In genomic region chr6:81753709-81754678, GRCh38 we compare ENCODE assay signal across 8 cellular contexts. TPM values are rescaled to one million over a fixed set of nuclear protein-coding genes. Genes with fewer than 3 reads are reported as not detected.
A peak's percentile ranks its signal among the peaks of the same experiment; 100 is the strongest.
DNase-seq lines count a peak whose midpoint lies in the region; ATAC-seq and TF ChIP-seq lines count a peak whose summit lies in the region.

No MANE protein-coding gene starts in this region.

- peak; percentile 74 for TF ChIP-seq CTCF in fibroblast of the aortic adventitia (IDR thresholded peaks at IDR 0.05; ENCODE audit: insufficient read depth, low read length)
- peak; percentile 77 for TF ChIP-seq CTCF in neural crest cell (conservative IDR thresholded peaks at IDR 0.05)

- peak overlapping the region; percentile 97 for H3K4me3 Mint-ChIP-seq in neural crest cell
- H3K4me3 Mint-ChIP-seq in stimulated activated naive CD8-positive, alpha-beta T cell treated with anti-CD3 and anti-CD28 coated beads, Interleukin-15, amount 100 ng/mL, for 72 hours: peak overlapping the region; percentile 93 to 94

- DNase-seq in Ammon's horn (ENCODE audit: low spot score) (peak; percentile 86), RKO (ENCODE audit: low spot score) (peak; percentile 63), fibroblast of the aortic adventitia (ENCODE audit: low read depth) (peak; percentile 63), neural crest cell (ENCODE audit: low read depth, low spot score) (peak; percentile 67)
- DNase-seq in activated effector memory CD4-positive, alpha-beta T cell treated with Interleukin-2 at 50 U/mL for 16 hours: peak; percentile 75
- peak; percentile 81 to 87 for DNase-seq in stimulated activated naive CD8-positive, alpha-beta T cell treated with anti-CD3 and anti-CD28 coated beads, Interleukin-15, amount 100 ng/mL, for 72 hours

- H3K27me3 Mint-ChIP-seq in neural crest cell (ENCODE audit: low read depth): peaks cover 12% of the 10 kb centered on the region
- peaks cover 21% of the 10 kb centered on the region for H3K27me3 Mint-ChIP-seq in stimulated activated naive CD8-positive, alpha-beta T cell treated with anti-CD3 and anti-CD28 coated beads, Interleukin-15, amount 100 ng/mL, for 72 hours

- peak overlapping the region; percentile 96 for H3K4me3 ChIP-seq in fibroblast of the aortic adventitia (ENCODE audit: low read depth, low read length)

- H3K4me1 Mint-ChIP-seq in neural crest cell: peaks cover 27% of the 10 kb centered on the region
- peaks cover 32% of the 10 kb centered on the region for H3K4me1 Mint-ChIP-seq in stimulated activated naive CD8-positive, alpha-beta T cell treated with anti-CD3 and anti-CD28 coated beads, Interleukin-15, amount 100 ng/mL, for 72 hours

- ATAC-seq in GM19438 (IDR thresholded peaks at IDR 0.05; ENCODE audit: low read depth, unreplicated experiment): peak; percentile 42
- peak; percentile 40 for ATAC-seq in HG03521 (IDR thresholded peaks at IDR 0.05; ENCODE audit: unreplicated experiment)
- ATAC-seq in stimulated activated naive CD8-positive, alpha-beta T cell treated with anti-CD3 and anti-CD28 coated beads, Interleukin-15, amount 100 ng/mL, for 72 hours: peak; percentile 78

- peak overlapping the region; percentile 91 for H3K27ac Mint-ChIP-seq in neural crest cell (ENCODE audit: unreplicated experiment)
- peak overlapping the region in 1 of 2 donors; percentile 72 for H3K27ac Mint-ChIP-seq in stimulated activated naive CD8-positive, alpha-beta T cell treated with anti-CD3 and anti-CD28 coated beads, Interleukin-15, amount 100 ng/mL, for 72 hours

- H3K9me3 Mint-ChIP-seq in neural crest cell: no peaks in the 10 kb centered on the region
- H3K9me3 Mint-ChIP-seq in stimulated activated naive CD8-positive, alpha-beta T cell treated with anti-CD3 and anti-CD28 coated beads, Interleukin-15, amount 100 ng/mL, for 72 hours: no peaks in the 10 kb centered on the region

- H3K36me3 Mint-ChIP-seq in neural crest cell (ENCODE audit: low read depth): no peaks in the 10 kb centered on the region

RNA-seq across cellular contexts. Expression of gene TENT5A, which starts 1.5 kb away (rescaled TPM):
- 40.0 and 56.5 TPM in 2 replicates for total RNA-seq in fibroblast of the aortic adventitia (ENCODE audit: low replicate concordance)
- total RNA-seq in neural crest cell: 4.5 and 4.6 TPM in 2 replicates

Comparison
In these comparisons a context has a peak if more than half of its experiments do, and no peak if none do; other contexts are left out.
1. Peak in every context shown above with its lines: DNase-seq, ATAC-seq and H3K4me3 ChIP-seq.